19 cellular contexts compared by ENCODE assay signal in the genomic region with DNA sequence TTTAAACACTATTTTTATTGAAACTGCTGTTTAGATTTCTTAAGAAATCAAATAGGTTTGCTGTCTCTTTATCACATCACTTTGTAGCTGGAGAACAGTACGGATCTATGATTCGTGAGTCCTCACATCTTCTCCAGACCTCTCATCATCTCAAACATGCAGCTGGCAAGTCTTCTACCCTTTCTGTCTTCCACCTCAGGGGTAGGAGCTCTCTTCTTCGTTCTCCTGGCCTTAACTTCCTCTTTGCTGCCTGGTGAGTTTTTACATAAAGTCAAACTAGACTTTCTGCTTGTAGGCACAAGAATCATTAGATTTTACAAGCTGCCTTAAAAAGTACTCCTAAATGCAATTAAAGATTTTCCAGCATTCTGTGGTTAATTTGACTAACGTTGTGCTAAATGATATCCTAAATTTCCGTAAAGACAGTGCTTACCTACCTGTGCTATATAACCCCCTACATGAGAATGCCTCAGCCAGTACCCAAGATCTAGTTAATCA. TPM values are rescaled to one million over a fixed set of nuclear protein-coding genes. Genes with fewer than 3 reads are reported as not detected.
A peak's percentile ranks its signal among the peaks of the same experiment; 100 is the strongest.
DNase-seq lines count a peak whose midpoint lies in the region; ATAC-seq and TF ChIP-seq lines count a peak whose summit lies in the region.
"Had no signal": no experiment of that assay in that cellular context is flagged by ENCODE, and none has a peak within 500 bp of the region (broad histone marks: within the 10 kb centered on the region; RNA-seq: fewer than 3 reads in every experiment).

No MANE protein-coding gene starts in this region.

- no peaks in the 10 kb centered on the region for H3K36me3 Mint-ChIP-seq in activated B cell treated with CpG ODN at 0.5 μM for 24 hours (ENCODE audit: low read depth)
- H3K36me3 Mint-ChIP-seq: CD8-positive, alpha-beta T cell had no signal

- CTCF ChIA-PET in activated B cell treated with CpG ODN at 0.5 μM for 24 hours (lab: Charles Lee), result interaction anchor here (1.0 to 1.3 kb wide), 2 partner anchors 26 to 53 kb away, joined by 3 to 8 read pairs; no protein-coding TSS in a partner anchor

- H3K4me1 Mint-ChIP-seq in activated B cell treated with CpG ODN at 0.5 μM for 24 hours, result peaks cover 29% of the 10 kb centered on the region

- peak; percentile 42 for ATAC-seq in activated B cell treated with CpG ODN at 0.5 μM for 24 hours (ENCODE audit: low read depth)
- ATAC-seq in HG03457 (IDR thresholded peaks at IDR 0.05; ENCODE audit: unreplicated experiment), result no peak
- no peak for ATAC-seq in HG03460 (IDR thresholded peaks at IDR 0.05; ENCODE audit: unreplicated experiment)
- ATAC-seq: CD8-positive, alpha-beta T cell; GM12878; GM23338 had no signal

- no peak for TF ChIP-seq CTCF in activated B cell treated with CpG ODN at 0.5 μM for 24 hours (IDR thresholded peaks at IDR 0.05)

- no peaks in the 10 kb centered on the region for H3K27me3 Mint-ChIP-seq in activated B cell treated with CpG ODN at 0.5 μM for 24 hours

- intact Hi-C loops in activated B cell treated with CpG ODN at 0.5 μM for 24 hours (cut with micrococcal nuclease), result loop anchor here (1.0 kb wide), 1 partner anchor 28 kb away; no protein-coding TSS in a partner anchor

- DNase-seq in NOMO-1 treated with DMSO at 0.1 percent for 48 hours (lab: John Stamatoyannopoulos, UW; ENCODE audit: unreplicated experiment) (peak; percentile 19), NOMO-1 treated with dmso at 0.1 percent for 144 hours (lab: John Stamatoyannopoulos, UW; ENCODE audit: unreplicated experiment) (no peak), MV-4-11 (lab: John Stamatoyannopoulos, UW) (peak; percentile 33), activated B cell treated with CpG ODN at 0.5 μM for 24 hours (no peak), putamen (ENCODE audit: low spot score) (no peak), NCI-H226 (no peak)
- DNase-seq: 8988T; CD8-positive, alpha-beta T cell; DMS79; NCI-H1092; NCI-H146; NCI-H2081 treated with DMSO at 0.1 percent for 48 hours; NCI-H524; SJCRH30; SW 1271 had no signal

- POLR2A ChIA-PET in activated B cell treated with CpG ODN at 0.5 μM for 24 hours (lab: Charles Lee), result interaction anchor here (0.7 to 1.7 kb wide), 3 partner anchors 20 to 25 kb away, joined by 3 to 6 read pairs (median 4); no protein-coding TSS in a partner anchor

- peak overlapping the region; percentile 51 for H3K27ac Mint-ChIP-seq in activated B cell treated with CpG ODN at 0.5 μM for 24 hours
- H3K27ac Mint-ChIP-seq: CD8-positive, alpha-beta T cell; GM23338 had no signal

- H3K4me3 Mint-ChIP-seq in activated B cell treated with CpG ODN at 0.5 μM for 24 hours, result no peak overlapping the region
- H3K4me3 Mint-ChIP-seq: CD8-positive, alpha-beta T cell; GM23338 had no signal

- H3K9me3 Mint-ChIP-seq in activated B cell treated with CpG ODN at 0.5 μM for 24 hours, result no peaks in the 10 kb centered on the region
- H3K9me3 Mint-ChIP-seq: CD8-positive, alpha-beta T cell; GM23338 had no signal

RNA-seq across cellular contexts. Expression of a gene that starts 43.7 kb away (rescaled TPM):
- total RNA-seq in activated B cell treated with CpG ODN at 0.5 μM for 24 hours, result 130 and 150 TPM in 2 replicates

Comparison
In these comparisons a context has a peak if more than half of its experiments do, and no peak if none do; other contexts are left out.
1. DNase-seq: peak in NOMO-1 treated with DMSO at 0.1 percent for 48 hours (single experiment) and MV-4-11 (single experiment); none in NOMO-1 treated with dmso at 0.1 percent for 144 hours (single experiment), activated B cell treated with CpG ODN at 0.5 μM for 24 hours (single experiment), putamen (single experiment) and NCI-H226 (single experiment).